ENCODE assay signal across 9 cellular contexts in the genomic region with DNA sequence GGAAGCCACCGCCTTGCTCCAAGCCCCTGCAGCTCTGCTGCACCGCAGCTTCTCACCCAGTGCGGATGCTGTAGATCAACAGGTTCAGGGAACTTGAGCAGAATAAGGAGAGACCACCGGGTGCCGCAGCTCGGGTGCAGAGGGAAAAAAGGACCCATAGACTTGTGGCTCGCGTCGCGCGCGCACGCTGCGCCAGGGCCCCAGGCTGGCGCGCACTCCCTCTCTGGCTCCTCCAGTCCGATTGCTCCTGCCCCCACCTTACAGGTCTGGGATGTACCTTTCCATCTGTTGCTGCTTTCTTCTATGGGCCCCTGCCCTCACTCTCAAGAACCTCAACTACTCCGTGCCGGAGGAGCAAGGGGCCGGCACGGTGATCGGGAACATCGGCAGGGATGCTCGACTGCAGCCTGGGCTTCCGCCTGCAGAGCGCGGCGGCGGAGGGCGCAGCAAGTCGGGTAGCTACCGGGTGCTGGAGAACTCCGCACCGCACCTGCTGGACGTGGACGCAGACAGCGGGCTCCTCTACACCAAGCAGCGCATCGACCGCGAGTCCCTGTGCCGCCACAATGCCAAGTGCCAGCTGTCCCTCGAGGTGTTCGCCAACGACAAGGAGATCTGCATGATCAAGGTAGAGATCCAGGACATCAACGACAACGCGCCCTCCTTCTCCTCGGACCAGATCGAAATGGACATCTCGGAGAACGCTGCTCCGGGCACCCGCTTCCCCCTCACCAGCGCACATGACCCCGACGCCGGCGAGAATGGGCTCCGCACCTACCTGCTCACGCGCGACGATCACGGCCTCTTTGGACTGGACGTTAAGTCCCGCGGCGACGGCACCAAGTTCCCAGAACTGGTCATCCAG. TPM values are rescaled to one million over a fixed set of nuclear protein-coding genes. Genes with fewer than 3 reads are reported as not detected.
DNase-seq lines count a peak whose midpoint lies in the region; ATAC-seq and TF ChIP-seq lines count a peak whose summit lies in the region.
"Had no signal": no experiment of that assay in that cellular context is flagged by ENCODE, and none has a peak within 500 bp of the region (broad histone marks: within the 10 kb centered on the region; RNA-seq: fewer than 3 reads in every experiment).

No MANE protein-coding gene starts in this region.

- peaks cover 24 to 62% (median 42%) of the 10 kb centered on the region in 4 donors for H3K4me1 Mint-ChIP-seq in CD4-positive, alpha-beta memory T cell
- H3K4me1 Mint-ChIP-seq in WTC11 (peaks cover 43% of the 10 kb centered on the region), osteocyte (ENCODE audit: unreplicated experiment) (peaks cover 39% of the 10 kb centered on the region)

- no peaks in the 10 kb centered on the region for H3K9me3 ChIP-seq in CD4-positive, alpha-beta memory T cell (ENCODE audit: control insufficient read depth in 1 of 2, low read length in 2 of 2)

- peaks cover 0 to 20% (median 4%) of the 10 kb centered on the region in 8 donors for H3K9me3 Mint-ChIP-seq in CD4-positive, alpha-beta memory T cell
- H3K9me3 Mint-ChIP-seq in WTC11 (no peaks in the 10 kb centered on the region), osteocyte (ENCODE audit: unreplicated experiment) (no peaks in the 10 kb centered on the region)

- peaks cover 4% of the 10 kb centered on the region for H3K27me3 ChIP-seq in CD4-positive, alpha-beta memory T cell (ENCODE audit: insufficient read depth, low read length)

- no peak for DNase-seq in CD4-positive, alpha-beta memory T cell
- peak; percentile 51 for DNase-seq in WTC11 (ENCODE audit: low spot score)
- DNase-seq in head of caudate nucleus: peak; percentile 12 to 78 (median 54)
- DNase-seq in osteocyte (ENCODE audit: extremely low spot score, unreplicated experiment): no peak
- no peak for DNase-seq in DMS79 (lab: John Stamatoyannopoulos, UW)
- no peak for DNase-seq in glomerular visceral epithelial cell (ENCODE audit: extremely low spot score)
- no peak for DNase-seq in GOT3 (lab: John Stamatoyannopoulos, UW)
- no peak for DNase-seq in RWPE1 (ENCODE audit: low spot score)

- POLR2A ChIA-PET in CD4-positive, alpha-beta memory T cell (lab: Charles Lee; ENCODE audit: partially characterized antibody): no interaction called here
- POLR2A ChIA-PET in WTC11 (lab: Charles Lee): interaction anchor here (1.4 kb wide), 1 partner anchor 83 kb away, joined by 4 read pairs; no protein-coding TSS in a partner anchor
- POLR2A ChIA-PET in RWPE1 (lab: Yijun Ruan, JAX; ENCODE audit: low non-redundant PET): no interaction called here

- H3K27me3 Mint-ChIP-seq in CD4-positive, alpha-beta memory T cell: peaks cover 34 to 51% of the 10 kb centered on the region in 2 donors
- H3K27me3 Mint-ChIP-seq in WTC11 (ENCODE audit: low read depth): peaks cover 98% of the 10 kb centered on the region
- H3K27me3 Mint-ChIP-seq in osteocyte (ENCODE audit: unreplicated experiment): peaks cover 60% of the 10 kb centered on the region

- ATAC-seq in WTC11: peak; percentile 10

- peak overlapping the region; percentile 83 to 92 (median 86) for H3K4me3 Mint-ChIP-seq in CD4-positive, alpha-beta memory T cell
- H3K4me3 Mint-ChIP-seq in WTC11: peak overlapping the region; percentile 92
- H3K4me3 Mint-ChIP-seq in osteocyte (ENCODE audit: unreplicated experiment): peak overlapping the region; percentile 93

- peaks cover 27% of the 10 kb centered on the region for H3K4me1 ChIP-seq in CD4-positive, alpha-beta memory T cell (ENCODE audit: insufficient read depth, low read length)

- no peaks in the 10 kb centered on the region for H3K36me3 ChIP-seq in CD4-positive, alpha-beta memory T cell (ENCODE audit: insufficient read depth, low read length)

- peaks cover 0 to 2% of the 10 kb centered on the region in 2 donors for H3K36me3 Mint-ChIP-seq in CD4-positive, alpha-beta memory T cell
- H3K36me3 Mint-ChIP-seq in WTC11 (no peaks in the 10 kb centered on the region), osteocyte (ENCODE audit: unreplicated experiment) (no peaks in the 10 kb centered on the region)

- intact Hi-C loops in CD4-positive, alpha-beta memory T cell (cut with micrococcal nuclease): no loop called here
- intact Hi-C loops in head of caudate nucleus (cut with DNase I): loop anchor here (10.0 kb wide), 1 partner anchor 102 kb away; no protein-coding TSS in a partner anchor

- H3K27ac Mint-ChIP-seq in CD4-positive, alpha-beta memory T cell: peak overlapping the region in 1 of 7 donors; percentile 73
- no peak overlapping the region for H3K27ac Mint-ChIP-seq in WTC11
- no peak overlapping the region for H3K27ac Mint-ChIP-seq in osteocyte (ENCODE audit: unreplicated experiment)

- CTCF ChIA-PET in CD4-positive, alpha-beta memory T cell (lab: Charles Lee; ENCODE audit: partially characterized antibody): no interaction called here
- CTCF ChIA-PET in WTC11 (lab: Charles Lee) (interaction anchor here (0.6 to 4.9 kb wide), 49 partner anchors 9 to 1429 kb away, joined by 3 to 122 read pairs (median 4); no protein-coding TSS in a partner anchor), RWPE1 (lab: Yijun Ruan, JAX) (interaction anchor here (0.6 kb wide), 2 partner anchors 7 to 175 kb away, joined by 3 read pairs; no protein-coding TSS in a partner anchor)

- TF ChIP-seq CTCF in WTC11 (IDR thresholded peaks at IDR 0.05): no peak
- TF ChIP-seq CTCF in osteocyte (IDR thresholded peaks at IDR 0.05): no peak
- no peak for TF ChIP-seq CTCF in RWPE1 (conservative IDR thresholded peaks at IDR 0.05; ENCODE audit: low read depth)

- H3K4me3 ChIP-seq in CD4-positive, alpha-beta memory T cell (ENCODE audit: low read length in 2 of 2): peak overlapping the region in 1 of 2 donors; percentile 42

- no peak overlapping the region for H3K27ac ChIP-seq in CD4-positive, alpha-beta memory T cell (ENCODE audit: low read depth, low read length)
- no peak overlapping the region for H3K27ac ChIP-seq in RWPE1

TF ChIP-seq in WTC11, 78 proteins besides CTCF, POLR2A, EP300 and RAD21:
- TF ChIP-seq CBFB (CRISPR knock-in tag; IDR thresholded peaks at IDR 0.05; ENCODE audit: low read depth): no peak
- TF ChIP-seq ZNF232 (CRISPR knock-in tag; IDR thresholded peaks at IDR 0.05): 0 out of 2 replicates have a peak, but pooled peaks have one; percentile 32
- no peak for TF ChIP-seq JUN (CRISPR knock-in tag; IDR thresholded peaks at IDR 0.05)
- TF ChIP-seq, protein P1, sequence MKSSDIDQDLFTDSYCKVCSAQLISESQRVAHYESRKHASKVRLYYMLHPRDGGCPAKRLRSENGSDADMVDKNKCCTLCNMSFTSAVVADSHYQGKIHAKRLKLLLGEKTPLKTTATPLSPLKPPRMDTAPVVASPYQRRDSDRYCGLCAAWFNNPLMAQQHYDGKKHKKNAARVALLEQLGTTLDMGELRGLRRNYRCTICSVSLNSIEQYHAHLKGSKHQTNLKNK (CRISPR knock-in tag; IDR thresholded peaks at IDR 0.05): no peak
- TF ChIP-seq, protein P2, sequence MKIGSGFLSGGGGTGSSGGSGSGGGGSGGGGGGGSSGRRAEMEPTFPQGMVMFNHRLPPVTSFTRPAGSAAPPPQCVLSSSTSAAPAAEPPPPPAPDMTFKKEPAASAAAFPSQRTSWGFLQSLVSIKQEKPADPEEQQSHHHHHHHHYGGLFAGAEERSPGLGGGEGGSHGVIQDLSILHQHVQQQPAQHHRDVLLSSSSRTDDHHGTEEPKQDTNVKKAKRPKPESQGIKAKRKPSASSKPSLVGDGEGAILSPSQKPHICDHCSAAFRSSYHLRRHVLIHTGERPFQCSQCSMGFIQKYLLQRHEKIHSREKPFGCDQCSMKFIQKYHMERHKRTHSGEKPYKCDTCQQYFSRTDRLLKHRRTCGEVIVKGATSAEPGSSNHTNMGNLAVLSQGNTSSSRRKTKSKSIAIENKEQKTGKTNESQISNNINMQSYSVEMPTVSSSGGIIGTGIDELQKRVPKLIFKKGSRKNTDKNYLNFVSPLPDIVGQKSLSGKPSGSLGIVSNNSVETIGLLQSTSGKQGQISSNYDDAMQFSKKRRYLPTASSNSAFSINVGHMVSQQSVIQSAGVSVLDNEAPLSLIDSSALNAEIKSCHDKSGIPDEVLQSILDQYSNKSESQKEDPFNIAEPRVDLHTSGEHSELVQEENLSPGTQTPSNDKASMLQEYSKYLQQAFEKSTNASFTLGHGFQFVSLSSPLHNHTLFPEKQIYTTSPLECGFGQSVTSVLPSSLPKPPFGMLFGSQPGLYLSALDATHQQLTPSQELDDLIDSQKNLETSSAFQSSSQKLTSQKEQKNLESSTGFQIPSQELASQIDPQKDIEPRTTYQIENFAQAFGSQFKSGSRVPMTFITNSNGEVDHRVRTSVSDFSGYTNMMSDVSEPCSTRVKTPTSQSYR (CRISPR knock-in tag; IDR thresholded peaks at IDR 0.05): peak; percentile 84
- TF ChIP-seq ESRRA (CRISPR knock-in tag; IDR thresholded peaks at IDR 0.05; ENCODE audit: borderline replicate concordance): no peak
- 0 out of 2 replicates have a peak, but pooled peaks have one; percentile 30 for TF ChIP-seq CREB1 (CRISPR knock-in tag; IDR thresholded peaks at IDR 0.05)
- TF ChIP-seq, protein P3, sequence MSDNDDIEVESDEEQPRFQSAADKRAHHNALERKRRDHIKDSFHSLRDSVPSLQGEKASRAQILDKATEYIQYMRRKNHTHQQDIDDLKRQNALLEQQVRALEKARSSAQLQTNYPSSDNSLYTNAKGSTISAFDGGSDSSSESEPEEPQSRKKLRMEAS (CRISPR knock-in tag; IDR thresholded peaks at IDR 0.05): no peak; the same call in 1 of the 2 replicates
- TF ChIP-seq, protein P4, sequence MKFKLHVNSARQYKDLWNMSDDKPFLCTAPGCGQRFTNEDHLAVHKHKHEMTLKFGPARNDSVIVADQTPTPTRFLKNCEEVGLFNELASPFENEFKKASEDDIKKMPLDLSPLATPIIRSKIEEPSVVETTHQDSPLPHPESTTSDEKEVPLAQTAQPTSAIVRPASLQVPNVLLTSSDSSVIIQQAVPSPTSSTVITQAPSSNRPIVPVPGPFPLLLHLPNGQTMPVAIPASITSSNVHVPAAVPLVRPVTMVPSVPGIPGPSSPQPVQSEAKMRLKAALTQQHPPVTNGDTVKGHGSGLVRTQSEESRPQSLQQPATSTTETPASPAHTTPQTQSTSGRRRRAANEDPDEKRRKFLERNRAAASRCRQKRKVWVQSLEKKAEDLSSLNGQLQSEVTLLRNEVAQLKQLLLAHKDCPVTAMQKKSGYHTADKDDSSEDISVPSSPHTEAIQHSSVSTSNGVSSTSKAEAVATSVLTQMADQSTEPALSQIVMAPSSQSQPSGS (CRISPR knock-in tag; IDR thresholded peaks at IDR 0.05; ENCODE audit: borderline replicate concordance, low read depth): no peak

RNA-seq across cellular contexts. Expression of a gene that starts 1.0 kb away (rescaled TPM):
- total RNA-seq in CD4-positive, alpha-beta memory T cell: not detected
- not detected for polyA plus RNA-seq in CD4-positive, alpha-beta memory T cell
- total RNA-seq in WTC11 (2021) (0.85 to 1.1 TPM (median 0.89 TPM) in 3 replicates), osteocyte (0.57 and 0.62 TPM in 2 replicates)
- total RNA-seq: T-helper 2 cell treated with Interferon-gamma antibody and Interleukin-4, amounts not matched to agents 100 ng/mL and 5 ng/mL, for 36 hours had no signal

Comparison
In these comparisons a context has a peak if more than half of its experiments do, and no peak if none do; other contexts are left out.
1. DNase-seq: peak in WTC11 (single experiment) and head of caudate nucleus (42 of 42); none in CD4-positive, alpha-beta memory T cell (0 of 5), osteocyte (single experiment), DMS79 (single experiment), glomerular visceral epithelial cell (single experiment), GOT3 (single experiment) and RWPE1 (single experiment).
2. Peak in every context shown above with its lines, with median percentiles within 50 percentile points of each other: H3K4me3 Mint-ChIP-seq.